In the genomic region with DNA sequence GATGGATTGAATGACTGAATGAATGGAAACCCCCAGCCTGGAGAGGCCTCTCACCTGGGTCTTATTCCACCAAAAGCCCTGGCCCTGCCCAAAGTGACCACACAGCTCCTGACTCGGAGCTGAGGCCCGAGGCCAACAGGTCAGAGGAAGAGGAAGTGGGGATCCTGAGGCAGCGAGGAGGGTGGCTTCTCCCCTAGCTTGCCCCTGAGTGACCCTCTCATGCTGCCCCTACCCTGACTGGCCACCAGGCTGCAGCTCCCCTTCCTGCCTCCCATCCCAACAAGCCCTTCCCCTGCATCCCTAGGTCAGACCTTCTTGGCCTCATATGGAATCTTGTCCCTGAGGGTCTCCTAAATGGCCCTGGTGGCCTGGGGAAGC, we compare ENCODE assay signal across 23 cellular contexts.
DNase-seq lines count a peak whose midpoint lies in the region; TF ChIP-seq lines count a peak whose summit lies in the region.
"Had no signal": no experiment of that assay in that cellular context is flagged by ENCODE, and none has a peak within 500 bp of the region (broad histone marks: within the 10 kb centered on the region; RNA-seq: fewer than 3 reads in every experiment).

No MANE protein-coding gene starts in this region.

- H3K4me3 ChIP-seq in BLaER1 treated with 17β-estradiol and CSF1 and Interleukin-3, amounts not matched to agents 10 nM and 100 nM = no peak overlapping the region
- no peak overlapping the region for H3K4me3 ChIP-seq in H7 (ENCODE audit: insufficient read depth, low read depth, low read length)
- H3K4me3 ChIP-seq: A549, GM23248 had no signal

- no peak overlapping the region for H3K9ac ChIP-seq in BLaER1 treated with 17β-estradiol and CSF1 and Interleukin-3, amounts not matched to agents 10 nM and 100 nM
- H3K9ac ChIP-seq: GM23248, SK-N-SH had no signal

- no peak overlapping the region for H3K27ac ChIP-seq in BLaER1 treated with 17β-estradiol and CSF1 and Interleukin-3, amounts not matched to agents 10 nM and 100 nM
- H3K27ac ChIP-seq: A549, C4-2B, GM23248, HL-60 had no signal

- H3K27ac Mint-ChIP-seq in chondrocyte (ENCODE audit: unreplicated experiment) = no peak overlapping the region

- DNase-seq in H7 (peak; percentile 69), chondrocyte (ENCODE audit: low spot score) (peak; percentile 55), posterior vena cava (ENCODE audit: low spot score) (peak; percentile 51), GM19238 (ENCODE audit: insufficient read length, low spot score) (no peak), HT-29 (ENCODE audit: low spot score) (no peak)
- no peak for DNase-seq in stimulated activated CD4-positive, alpha-beta T cell treated with anti-CD3 and anti-CD28 coated beads, Interleukin-2, amount 100 ng/mL, for 24 hours
- DNase-seq: AML-193; DMS 273 treated with DMSO at 0.1 percent for 48 hours; GM23248; Karpas-422; NCI-H1105 treated with DMSO at 0.1 percent for 48 hours; NCI-H446; NCI-H526; NCI-H82; NK-92 treated with Interleukin-12 subunit alpha and Interleukin-12 subunit beta, amount 100 ng/mL, for 24 hours; SIG-M5; SK-N-SH; T-helper 2 cell had no signal

- peaks cover 10% of the 10 kb centered on the region for H3K9me3 Mint-ChIP-seq in chondrocyte (ENCODE audit: low read depth)

- H3K4me2 ChIP-seq in BLaER1 treated with 17β-estradiol and CSF1 and Interleukin-3, amounts not matched to agents 10 nM and 100 nM = peak overlapping the region in 10 of 11 experiments; percentile 1 to 69 (median 46); a peak in 16 of 22 replicates
- H3K4me2 ChIP-seq: A549, SK-N-SH had no signal

- H3K4me3 Mint-ChIP-seq in chondrocyte (ENCODE audit: unreplicated experiment) = no peak overlapping the region
- H3K4me3 Mint-ChIP-seq: CD8-positive, alpha-beta memory T cell had no signal

- no peaks in the 10 kb centered on the region; a peak in 1 of 22 replicates for H4K20me1 ChIP-seq in BLaER1 treated with 17β-estradiol and CSF1 and Interleukin-3, amounts not matched to agents 10 nM and 100 nM

- H3K4me1 ChIP-seq in BLaER1 treated with 17β-estradiol and CSF1 and Interleukin-3, amounts not matched to agents 10 nM and 100 nM = peaks cover 11 to 65% (median 52%) of the 10 kb centered on the region in 10 experiments
- H3K4me1 ChIP-seq: A549 had no signal

- H3K4me1 Mint-ChIP-seq in chondrocyte (ENCODE audit: low read depth) = no peaks in the 10 kb centered on the region

- no peaks in the 10 kb centered on the region for H3K27me3 ChIP-seq in BLaER1 treated with 17β-estradiol and CSF1 and Interleukin-3, amounts not matched to agents 10 nM and 100 nM
- no peaks in the 10 kb centered on the region for H3K27me3 ChIP-seq in H7 (ENCODE audit: control insufficient read depth, insufficient read depth, low read length)

- no peaks in the 10 kb centered on the region for H3K36me3 ChIP-seq in BLaER1 treated with 17β-estradiol and CSF1 and Interleukin-3, amounts not matched to agents 10 nM and 100 nM
- H3K36me3 ChIP-seq in H7 (replicated peaks; ENCODE audit: control insufficient read depth, insufficient read depth, low read length) = no peaks in the 10 kb centered on the region

- peaks cover 6 to 14% (median 11%) of the 10 kb centered on the region in 11 experiments for H3K9me3 ChIP-seq in BLaER1 treated with 17β-estradiol and CSF1 and Interleukin-3, amounts not matched to agents 10 nM and 100 nM (replicated peaks in 1 of 11)
- H3K9me3 ChIP-seq: SK-N-SH had no signal

- intact Hi-C loops in posterior vena cava (cut with DNase I) = no loop called here

- peaks cover 11% of the 10 kb centered on the region for H3K27me3 Mint-ChIP-seq in chondrocyte (ENCODE audit: low read depth)

- no peak for TF ChIP-seq CTCF in chondrocyte (IDR thresholded peaks at IDR 0.05)

- H3K36me3 Mint-ChIP-seq in chondrocyte (ENCODE audit: low read depth) = peaks cover 1% of the 10 kb centered on the region
- H3K36me3 Mint-ChIP-seq: CD8-positive, alpha-beta memory T cell had no signal

Comparison
In these comparisons a context has a peak if more than half of its experiments do, and no peak if none do; other contexts are left out.
1. DNase-seq: peak in H7 (single experiment), chondrocyte (single experiment) and posterior vena cava (single experiment); none in GM19238 (single experiment), HT-29 (single experiment) and stimulated activated CD4-positive, alpha-beta T cell treated with anti-CD3 and anti-CD28 coated beads, Interleukin-2, amount 100 ng/mL, for 24 hours (0 of 2).